ENCODE assay signal across 22 cellular contexts in the genomic region with DNA sequence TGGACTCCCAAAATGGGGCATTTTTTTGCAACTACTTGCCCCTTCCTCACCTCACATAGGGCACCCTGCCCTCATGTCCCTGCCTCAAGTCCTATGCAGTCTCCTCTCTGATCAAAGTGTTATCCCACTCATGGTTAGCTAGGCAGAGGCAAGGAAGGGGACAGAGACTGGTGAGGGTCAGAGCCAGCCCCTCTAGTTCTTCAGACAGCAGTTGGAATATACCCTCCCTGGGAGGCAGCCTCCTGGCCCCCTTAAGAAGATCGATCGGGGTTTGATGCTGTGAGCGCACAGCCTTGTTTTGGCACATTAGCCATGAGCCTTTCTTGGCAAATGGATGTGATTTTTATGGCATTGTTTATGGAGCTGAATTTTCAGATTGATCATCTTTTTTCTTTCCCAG.
"Had no signal": no experiment of that assay in that cellular context is flagged by ENCODE, and none has a peak within 500 bp of the region (broad histone marks: within the 10 kb centered on the region; RNA-seq: fewer than 3 reads in every experiment).

No MANE protein-coding gene starts in this region.

- H3K27ac ChIP-seq: HL-60, KMS-11, SJSA1, SK-N-MC had no signal

- H3K36me3 ChIP-seq: SJSA1 had no signal

- H3K4me1 ChIP-seq: SJSA1 had no signal

- H3K9me3 ChIP-seq: SJSA1 had no signal

- H3K4me3 ChIP-seq: K562, SJSA1, SK-N-MC had no signal

- DNase-seq: Kasumi-1, MM.1S, MV-4-11, NCI-H1048, NCI-H1105, NCI-H1417, NCI-H1436 treated with DMSO at 0.1 percent for 48 hours, NCI-H1694, NCI-H187 treated with DMSO at 0.1 percent for 48 hours, NCI-H2029 treated with DMSO at 0.1 percent for 48 hours, NCI-H2227 treated with DMSO at 0.1 percent for 48 hours, NCI-H446, NCI-H510A, NCI-H774, Right ventricle myocardium superior, RPMI8226, SIG-M5 had no signal

- H3K27me3 ChIP-seq: SJSA1 had no signal

- ATAC-seq: K562 had no signal
